ENCODE assay signal across 1 cellular context in the genomic region with DNA sequence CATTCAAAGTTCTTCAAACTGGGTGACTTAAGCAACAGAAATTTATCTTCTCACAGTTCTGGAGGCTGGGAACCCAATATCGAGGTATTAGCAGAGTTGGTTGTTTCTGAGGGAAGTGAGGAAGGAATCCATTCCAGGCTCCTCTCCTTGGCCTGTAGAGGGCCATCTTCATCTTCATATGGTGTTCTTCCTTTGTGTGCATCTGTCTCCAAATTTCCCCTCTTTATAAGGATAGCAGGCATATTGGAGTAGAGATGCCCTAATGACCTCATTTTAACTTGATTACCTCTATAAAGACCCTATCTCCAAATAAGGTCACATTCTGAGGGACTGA. TPM values are rescaled to one million over a fixed set of nuclear protein-coding genes. Genes with fewer than 3 reads are reported as not detected.
"Had no signal": no experiment of that assay in that cellular context is flagged by ENCODE, and none has a peak within 500 bp of the region (broad histone marks: within the 10 kb centered on the region; RNA-seq: fewer than 3 reads in every experiment).

No MANE protein-coding gene starts in this region.

RNA-seq across cellular contexts. Expression of a gene that starts 27.3 kb away (rescaled TPM):
- polyA plus RNA-seq: IgD-negative memory B cell had no signal
